20 cellular contexts compared by ENCODE assay signal in genomic region chr12:123599721-123600120, GRCh38. TPM values are rescaled to one million over a fixed set of nuclear protein-coding genes. Genes with fewer than 3 reads are reported as not detected.
DNase-seq lines count a peak whose midpoint lies in the region; ATAC-seq and TF ChIP-seq lines count a peak whose summit lies in the region.
"Had no signal": no experiment of that assay in that cellular context is flagged by ENCODE, and none has a peak within 500 bp of the region (broad histone marks: within the 10 kb centered on the region; RNA-seq: fewer than 3 reads in every experiment).

No MANE protein-coding gene starts in this region.

- ATAC-seq in CD4-positive, CD25-positive, alpha-beta regulatory T cell (ENCODE audit: low read depth in 2 of 2) = no peak
- ATAC-seq in CD8-positive, alpha-beta T cell = no peak
- ATAC-seq in activated T-helper 17 cell treated with anti-CD3 and anti-CD28 coated beads, Interleukin-2, amount 50 U/mL, for 72 hours (replicated peaks) = no peak
- ATAC-seq in naive thymus-derived CD4-positive, alpha-beta T cell = no peak
- no peak for ATAC-seq in body of pancreas
- ATAC-seq: esophagus mucosa, left lobe of liver had no signal

- DNase-seq in CD4-positive, CD25-positive, alpha-beta regulatory T cell = no peak
- no peak for DNase-seq in CD8-positive, alpha-beta T cell
- no peak for DNase-seq in naive thymus-derived CD4-positive, alpha-beta T cell
- no peak for DNase-seq in spleen
- DNase-seq in body of pancreas = no peak
- no peak for DNase-seq in AML-193 (lab: John Stamatoyannopoulos, UW)
- DNase-seq: activated CD4-positive, alpha-beta T cell treated with anti-CD3 and anti-CD28 coated beads for 48 hours; activated effector memory CD4-positive, alpha-beta T cell treated with Interleukin-2 at 50 U/mL for 16 hours; KG1; NCI-H1048; NCI-H2107; NCI-H526 treated with DMSO at 0.1 percent for 48 hours; posterior cingulate gyrus; stimulated activated CD4-positive, alpha-beta T cell treated with anti-CD3 and anti-CD28 coated beads, Interleukin-4, amount 100 ng/mL, for 4 hours; stimulated activated CD8-positive, alpha-beta memory T cell treated with anti-CD3 and anti-CD28 coated beads, Interleukin-4, amount 100 ng/mL, for 48 hours; T1000 had no signal

- H3K36me3 Mint-ChIP-seq in CD4-positive, CD25-positive, alpha-beta regulatory T cell = peaks cover 16% of the 10 kb centered on the region
- peaks cover 51% of the 10 kb centered on the region for H3K36me3 Mint-ChIP-seq in CD8-positive, alpha-beta T cell
- peaks cover 67% of the 10 kb centered on the region for H3K36me3 Mint-ChIP-seq in activated T-helper 17 cell treated with anti-CD3 and anti-CD28 coated beads, Interleukin-2, amount 50 U/mL, for 72 hours (ENCODE audit: low read depth)
- H3K36me3 Mint-ChIP-seq in naive thymus-derived CD4-positive, alpha-beta T cell = peaks cover 0 to 25% (median 8%) of the 10 kb centered on the region in 5 donors

- no peak overlapping the region for H3K27ac ChIP-seq in CD4-positive, CD25-positive, alpha-beta regulatory T cell (ENCODE audit: insufficient read depth, low read length, poor library complexity, severe bottlenecking)
- H3K27ac ChIP-seq in CD8-positive, alpha-beta T cell (ENCODE audit: low read depth, low read length) = no peak overlapping the region
- H3K27ac ChIP-seq in naive thymus-derived CD4-positive, alpha-beta T cell (ENCODE audit: low read depth, low read length) = no peak overlapping the region
- H3K27ac ChIP-seq in spleen = no peak overlapping the region
- no peak overlapping the region for H3K27ac ChIP-seq in body of pancreas
- H3K27ac ChIP-seq: skin epidermis had no signal

- H3K4me1 ChIP-seq in CD4-positive, CD25-positive, alpha-beta regulatory T cell (ENCODE audit: control insufficient read depth, insufficient read depth, low read length, poor library complexity, severe bottlenecking) = peaks cover 12% of the 10 kb centered on the region
- H3K4me1 ChIP-seq in CD8-positive, alpha-beta T cell (ENCODE audit: insufficient read depth, low read length) = peaks cover 16% of the 10 kb centered on the region
- H3K4me1 ChIP-seq in naive thymus-derived CD4-positive, alpha-beta T cell (ENCODE audit: control insufficient read depth in 2 of 2, insufficient read depth in 2 of 2, low read length in 2 of 2) = peaks cover 4 to 8% of the 10 kb centered on the region in 2 donors
- H3K4me1 ChIP-seq in spleen (peaks cover 10 to 59% (median 35%) of the 10 kb centered on the region in 6 donors), body of pancreas (peaks cover 39% of the 10 kb centered on the region)

- H3K36me3 ChIP-seq in CD4-positive, CD25-positive, alpha-beta regulatory T cell (ENCODE audit: control insufficient read depth, insufficient read depth, low read length) = peaks cover 29% of the 10 kb centered on the region
- H3K36me3 ChIP-seq in CD8-positive, alpha-beta T cell (ENCODE audit: insufficient read depth, low read length) = peaks cover 5% of the 10 kb centered on the region
- peaks cover 4 to 30% (median 11%) of the 10 kb centered on the region in 3 experiments for H3K36me3 ChIP-seq in naive thymus-derived CD4-positive, alpha-beta T cell (ENCODE audit: control insufficient read depth in 2 of 3, insufficient read depth in 3 of 3, low read length in 3 of 3)
- H3K36me3 ChIP-seq in spleen (peaks cover 0 to 56% (median 38%) of the 10 kb centered on the region in 6 donors), body of pancreas (replicated peaks in 1 of 2; ENCODE audit: insufficient read depth in 1 of 2, low read depth in 2 of 2) (peaks cover 0 to 14% of the 10 kb centered on the region in 2 donors)

- peaks cover 0 to 2% (median 0%) of the 10 kb centered on the region in 7 donors for H3K9me3 Mint-ChIP-seq in CD4-positive, CD25-positive, alpha-beta regulatory T cell
- H3K9me3 Mint-ChIP-seq in CD8-positive, alpha-beta T cell = no peaks in the 10 kb centered on the region
- H3K9me3 Mint-ChIP-seq in activated T-helper 17 cell treated with anti-CD3 and anti-CD28 coated beads, Interleukin-2, amount 50 U/mL, for 72 hours = no peaks in the 10 kb centered on the region
- H3K9me3 Mint-ChIP-seq in naive thymus-derived CD4-positive, alpha-beta T cell = no peaks in the 10 kb centered on the region

- no peaks in the 10 kb centered on the region for H3K9me3 ChIP-seq in CD4-positive, CD25-positive, alpha-beta regulatory T cell (ENCODE audit: control insufficient read depth in 2 of 2, low read length in 2 of 2)
- H3K9me3 ChIP-seq in CD8-positive, alpha-beta T cell (ENCODE audit: low read length) = no peaks in the 10 kb centered on the region
- H3K9me3 ChIP-seq in naive thymus-derived CD4-positive, alpha-beta T cell (ENCODE audit: control insufficient read depth in 2 of 3, low read length in 3 of 3) = no peaks in the 10 kb centered on the region
- H3K9me3 ChIP-seq in spleen (no peaks in the 10 kb centered on the region), body of pancreas (no peaks in the 10 kb centered on the region)

- no peak for TF ChIP-seq CTCF in CD8-positive, alpha-beta T cell (IDR thresholded peaks at IDR 0.05)
- TF ChIP-seq CTCF in spleen (IDR thresholded peaks at IDR 0.05 in 8 of 11, conservative IDR thresholded peaks at IDR 0.05 in 3 of 11) = no peak
- TF ChIP-seq CTCF in body of pancreas (IDR thresholded peaks at IDR 0.05) = no peak

- peak overlapping the region in 2 of 3 donors; percentile 45 to 82 for H3K27ac Mint-ChIP-seq in CD4-positive, CD25-positive, alpha-beta regulatory T cell
- peak overlapping the region; percentile 67 for H3K27ac Mint-ChIP-seq in CD8-positive, alpha-beta T cell
- peak overlapping the region; percentile 1 for H3K27ac Mint-ChIP-seq in activated T-helper 17 cell treated with anti-CD3 and anti-CD28 coated beads, Interleukin-2, amount 50 U/mL, for 72 hours
- peak overlapping the region in 7 of 9 donors; percentile 4 to 81 (median 43) for H3K27ac Mint-ChIP-seq in naive thymus-derived CD4-positive, alpha-beta T cell

- H3K27me3 ChIP-seq in CD4-positive, CD25-positive, alpha-beta regulatory T cell (ENCODE audit: control insufficient read depth, insufficient read depth, low read length) = no peaks in the 10 kb centered on the region
- no peaks in the 10 kb centered on the region for H3K27me3 ChIP-seq in CD8-positive, alpha-beta T cell (ENCODE audit: insufficient read depth, low read length)
- H3K27me3 ChIP-seq in naive thymus-derived CD4-positive, alpha-beta T cell (ENCODE audit: control insufficient read depth in 2 of 2, insufficient read depth in 2 of 2, low read length in 2 of 2) = no peaks in the 10 kb centered on the region
- H3K27me3 ChIP-seq in spleen (replicated peaks in 1 of 7) (no peaks in the 10 kb centered on the region), body of pancreas (no peaks in the 10 kb centered on the region)

- no peak overlapping the region for H3K4me3 ChIP-seq in CD4-positive, CD25-positive, alpha-beta regulatory T cell (ENCODE audit: low read depth, low read length)
- H3K4me3 ChIP-seq in CD8-positive, alpha-beta T cell (ENCODE audit: low read depth, low read length) = no peak overlapping the region
- no peak overlapping the region for H3K4me3 ChIP-seq in naive thymus-derived CD4-positive, alpha-beta T cell (ENCODE audit: low read length)
- H3K4me3 ChIP-seq in spleen (no peak overlapping the region), body of pancreas (no peak overlapping the region)
- H3K4me3 ChIP-seq: skin epidermis had no signal

- peaks cover 6 to 49% (median 27%) of the 10 kb centered on the region in 4 donors for H3K4me1 Mint-ChIP-seq in CD4-positive, CD25-positive, alpha-beta regulatory T cell
- peaks cover 31% of the 10 kb centered on the region for H3K4me1 Mint-ChIP-seq in CD8-positive, alpha-beta T cell (ENCODE audit: low read depth)
- H3K4me1 Mint-ChIP-seq in activated T-helper 17 cell treated with anti-CD3 and anti-CD28 coated beads, Interleukin-2, amount 50 U/mL, for 72 hours = peaks cover 12% of the 10 kb centered on the region
- peaks cover 11 to 37% (median 35%) of the 10 kb centered on the region in 7 donors for H3K4me1 Mint-ChIP-seq in naive thymus-derived CD4-positive, alpha-beta T cell

- no peak for TF ChIP-seq POLR2A in spleen (IDR thresholded peaks at IDR 0.05)
- TF ChIP-seq POLR2A in body of pancreas (IDR thresholded peaks at IDR 0.05) = no peak

- POLR2A ChIA-PET in CD8-positive, alpha-beta T cell (lab: Charles Lee) = no interaction called here
- POLR2A ChIA-PET in naive thymus-derived CD4-positive, alpha-beta T cell (lab: Charles Lee) = interaction anchor here (0.6 kb wide), 1 partner anchor 188 kb away, joined by 4 read pairs; no protein-coding TSS in a partner anchor

- CTCF ChIA-PET in CD8-positive, alpha-beta T cell (lab: Charles Lee) = no interaction called here
- CTCF ChIA-PET in naive thymus-derived CD4-positive, alpha-beta T cell (lab: Charles Lee) = no interaction called here

- H3K27me3 Mint-ChIP-seq in CD4-positive, CD25-positive, alpha-beta regulatory T cell = no peaks in the 10 kb centered on the region
- H3K27me3 Mint-ChIP-seq in CD8-positive, alpha-beta T cell (ENCODE audit: low read depth) = no peaks in the 10 kb centered on the region
- H3K27me3 Mint-ChIP-seq in activated T-helper 17 cell treated with anti-CD3 and anti-CD28 coated beads, Interleukin-2, amount 50 U/mL, for 72 hours = no peaks in the 10 kb centered on the region
- no peaks in the 10 kb centered on the region for H3K27me3 Mint-ChIP-seq in naive thymus-derived CD4-positive, alpha-beta T cell

- peak overlapping the region; percentile 66 to 89 (median 71) for H3K4me3 Mint-ChIP-seq in CD4-positive, CD25-positive, alpha-beta regulatory T cell
- H3K4me3 Mint-ChIP-seq in CD8-positive, alpha-beta T cell = peak overlapping the region; percentile 63
- peak overlapping the region; percentile 89 for H3K4me3 Mint-ChIP-seq in activated T-helper 17 cell treated with anti-CD3 and anti-CD28 coated beads, Interleukin-2, amount 50 U/mL, for 72 hours
- H3K4me3 Mint-ChIP-seq in naive thymus-derived CD4-positive, alpha-beta T cell = peak overlapping the region in 9 of 10 donors; percentile 33 to 83 (median 57)

- intact Hi-C loops in CD8-positive, alpha-beta T cell (cut with DNase I, micrococcal nuclease) = loop anchor here (5.0 to 10.0 kb wide), 6 partner anchors 142 to 845 kb away; partner anchors contain the start of genes SNRNP35 (in 2 of the 2), DENR (in 1 of the 2), KMT5A (in 1 of the 2) and SBNO1 (in 1 of the 2)
- intact Hi-C loops in naive thymus-derived CD4-positive, alpha-beta T cell (cut with micrococcal nuclease) = loop anchor here (5.0 kb wide), 2 partner anchors 217 to 1072 kb away; partner anchors contain the start of genes KMT5A (in 1 of the 2), KNTC1 (in 1 of the 2) and RSRC2 (in 1 of the 2)
- intact Hi-C loops in spleen (cut with DNase I; ENCODE audit: low total_unique reads) = no loop called here
- intact Hi-C loops in body of pancreas (cut with DNase I) = no loop called here

- 93 to 98% (median 95%) methylated on average over 7 of the region's 7 CpGs for WGBS in spleen, 5 donors
- WGBS in body of pancreas, 2 donors = 86 to 90% methylated on average over 7 of the region's 7 CpGs

RNA-seq across cellular contexts. Expression of gene DDX55, which starts 2.2 kb away (rescaled TPM):
- 25.1 TPM for total RNA-seq in CD4-positive, CD25-positive, alpha-beta regulatory T cell
- polyA plus RNA-seq in CD4-positive, CD25-positive, alpha-beta regulatory T cell = 10 to 100 TPM; 13.9 to 18.0 (median 15.1) TPM
- 10 to 100 TPM; 41.1 to 44.5 TPM for total RNA-seq in CD8-positive, alpha-beta T cell
- 10 to 100 TPM; 28.8 to 51.6 TPM for total RNA-seq in activated T-helper 17 cell treated with anti-CD3 and anti-CD28 coated beads, Interleukin-2, amount 50 U/mL, for 72 hours
- 10 to 100 TPM; 26.0 to 54.0 (median 43.4) TPM for total RNA-seq in naive thymus-derived CD4-positive, alpha-beta T cell
- polyA plus RNA-seq in naive thymus-derived CD4-positive, alpha-beta T cell = 10 to 100 TPM; 17.1 to 21.5 TPM
- total RNA-seq in spleen (10 to 100 TPM; 19.7 to 43.7 (median 26.5) TPM), body of pancreas (10 to 100 TPM; 16.1 to 30.3 TPM)
- polyA plus RNA-seq in spleen = 10 to 100 TPM; 16.4 to 22.3 (median 18.0) TPM

RNA-seq across cellular contexts. Expression of gene TMED2, which starts 15.4 kb away (rescaled TPM):
- total RNA-seq in CD4-positive, CD25-positive, alpha-beta regulatory T cell = 77.4 TPM
- 100 to 1,000 TPM; 247 to 340 (median 298) TPM for polyA plus RNA-seq in CD4-positive, CD25-positive, alpha-beta regulatory T cell
- total RNA-seq in CD8-positive, alpha-beta T cell = 100 to 1,000 TPM; 108 to 123 TPM
- total RNA-seq in activated T-helper 17 cell treated with anti-CD3 and anti-CD28 coated beads, Interleukin-2, amount 50 U/mL, for 72 hours = 100 to 1,000 TPM; 107 to 177 TPM
- total RNA-seq in naive thymus-derived CD4-positive, alpha-beta T cell = 100 to 1,000 TPM in 2 of 5 experiments, 10 to 100 TPM in 3; 74.6 to 198 (median 98.0) TPM
- 100 to 1,000 TPM; 199 to 256 TPM for polyA plus RNA-seq in naive thymus-derived CD4-positive, alpha-beta T cell
- total RNA-seq in spleen (100 to 1,000 TPM in 5 of 7 donors, 10 to 100 TPM in 2; 90.8 to 135 (median 112) TPM), body of pancreas (100 to 1,000 TPM in 1 of 2 donors, 10 to 100 TPM in 1; 89.7 to 127 TPM)
- 10 to 100 TPM; 32.3 to 52.1 (median 42.9) TPM for polyA plus RNA-seq in spleen

RNA-seq across cellular contexts. Expression of gene EIF2B1, which starts 33.8 kb away (rescaled TPM):
- 53.8 TPM for total RNA-seq in CD4-positive, CD25-positive, alpha-beta regulatory T cell
- polyA plus RNA-seq in CD4-positive, CD25-positive, alpha-beta regulatory T cell = 10 to 100 TPM; 67.7 to 84.1 (median 72.0) TPM
- 10 to 100 TPM; 35.9 to 40.0 TPM for total RNA-seq in CD8-positive, alpha-beta T cell
- 10 to 100 TPM; 51.6 to 91.4 TPM for total RNA-seq in activated T-helper 17 cell treated with anti-CD3 and anti-CD28 coated beads, Interleukin-2, amount 50 U/mL, for 72 hours
- 10 to 100 TPM; 44.0 to 64.3 (median 49.5) TPM for total RNA-seq in naive thymus-derived CD4-positive, alpha-beta T cell
- 10 to 100 TPM; 70.7 to 74.3 TPM for polyA plus RNA-seq in naive thymus-derived CD4-positive, alpha-beta T cell
- 100 to 1,000 TPM in 3 of 7 donors, 10 to 100 TPM in 4; 35.1 to 137 (median 47.2) TPM for total RNA-seq in spleen
- polyA plus RNA-seq in spleen = 10 to 100 TPM; 28.3 to 29.0 (median 28.7) TPM
- total RNA-seq in body of pancreas = 100 to 1,000 TPM in 1 of 2 donors, 10 to 100 TPM in 1; 58.9 to 182 TPM

RNA-seq across cellular contexts. Expression of gene GTF2H3, which starts 33.9 kb away (rescaled TPM):
- 15.3 TPM for total RNA-seq in CD4-positive, CD25-positive, alpha-beta regulatory T cell
- polyA plus RNA-seq in CD4-positive, CD25-positive, alpha-beta regulatory T cell = 10 to 100 TPM; 19.6 to 32.6 (median 27.7) TPM
- 10 to 100 TPM; 11.8 to 15.2 TPM for total RNA-seq in CD8-positive, alpha-beta T cell
- 10 to 100 TPM; 38.3 to 67.4 TPM for total RNA-seq in activated T-helper 17 cell treated with anti-CD3 and anti-CD28 coated beads, Interleukin-2, amount 50 U/mL, for 72 hours
- total RNA-seq in naive thymus-derived CD4-positive, alpha-beta T cell = 10 to 100 TPM; 21.4 to 39.7 (median 27.7) TPM
- polyA plus RNA-seq in naive thymus-derived CD4-positive, alpha-beta T cell = 10 to 100 TPM; 43.2 to 47.2 TPM
- total RNA-seq in spleen (10 to 100 TPM; 15.3 to 23.1 (median 21.4) TPM), body of pancreas (10 to 100 TPM in 1 of 2 donors, 1 to 10 TPM in 1; 8.6 to 16.2 TPM)
- 10 to 100 TPM in 1 of 3 donors, 1 to 10 TPM in 2; 6.4 to 11.3 (median 8.5) TPM for polyA plus RNA-seq in spleen

Comparison
In these comparisons a context has a peak if more than half of its experiments do, and no peak if none do; other contexts are left out.
1. H3K27ac Mint-ChIP-seq: peak in every context shown above with its lines; median percentile 67 in CD8-positive, alpha-beta T cell; 64 in CD4-positive, CD25-positive, alpha-beta regulatory T cell; 43 in naive thymus-derived CD4-positive, alpha-beta T cell; 1 in activated T-helper 17 cell treated with anti-CD3 and anti-CD28 coated beads, Interleukin-2, amount 50 U/mL, for 72 hours.
2. intact Hi-C loops: an anchor here in CD8-positive, alpha-beta T cell (5.0 to 10.0 kb wide) and naive thymus-derived CD4-positive, alpha-beta T cell (5.0 kb wide); none called in spleen and body of pancreas.